Comparison of ENCODE assay signal across 8 cellular contexts in genomic region chr18:57436193-57436964, GRCh38. TPM values are rescaled to one million over a fixed set of nuclear protein-coding genes. Genes with fewer than 3 reads are reported as not detected.
DNase-seq lines count a peak whose midpoint lies in the region; ATAC-seq and TF ChIP-seq lines count a peak whose summit lies in the region.

No MANE protein-coding gene starts in this region.

- DNase-seq in right cardiac atrium = peak in 2 of 3 donors; percentile 43 to 45
- no peak for DNase-seq in right atrium auricular region (ENCODE audit: low spot score)
- DNase-seq in WERI-Rb-1 = no peak
- DNase-seq in thoracic aorta (ENCODE audit: low spot score) = no peak
- no peak for DNase-seq in tibial nerve (ENCODE audit: low spot score in 2 of 2)
- DNase-seq in left cardiac atrium = no peak

- H3K9me3 ChIP-seq in right cardiac atrium (ENCODE audit: control insufficient read depth, low read length) = no peaks in the 10 kb centered on the region
- no peaks in the 10 kb centered on the region for H3K9me3 ChIP-seq in right atrium auricular region
- H3K9me3 ChIP-seq in WERI-Rb-1 (ENCODE audit: severe bottlenecking) = no peaks in the 10 kb centered on the region
- no peaks in the 10 kb centered on the region; the same call in 1 of the 2 replicates for H3K9me3 ChIP-seq in iPS-20b (ENCODE audit: insufficient read depth, low read depth, low read length)
- H3K9me3 ChIP-seq in thoracic aorta = no peaks in the 10 kb centered on the region
- no peaks in the 10 kb centered on the region for H3K9me3 ChIP-seq in tibial nerve

- ATAC-seq in right cardiac atrium (no peak), thoracic aorta (ENCODE audit: insufficient number of reproducible peaks, low FRiP score, low read depth) (no peak), HG02759 (IDR thresholded peaks at IDR 0.05; ENCODE audit: unreplicated experiment) (no peak), left cardiac atrium (no peak)

- H3K4me1 ChIP-seq in right cardiac atrium (ENCODE audit: control insufficient read depth, insufficient read depth, low read length) (peaks cover 2% of the 10 kb centered on the region), right atrium auricular region (peaks cover 0 to 69% of the 10 kb centered on the region in 2 donors), iPS-20b (ENCODE audit: insufficient read depth, low read length) (peaks cover 33% of the 10 kb centered on the region), thoracic aorta (ENCODE audit: control insufficient read depth in 1 of 2, low read depth in 2 of 2) (peaks cover 13 to 56% of the 10 kb centered on the region in 2 donors), tibial nerve (peaks cover 0 to 74% (median 23%) of the 10 kb centered on the region in 4 donors)

- no peak overlapping the region for H3K27ac ChIP-seq in right cardiac atrium (ENCODE audit: low read length)
- H3K27ac ChIP-seq in right atrium auricular region = no peak overlapping the region
- H3K27ac ChIP-seq in WERI-Rb-1 = no peak overlapping the region
- H3K27ac ChIP-seq in iPS-20b (ENCODE audit: low read length) = no peak overlapping the region
- no peak overlapping the region for H3K27ac ChIP-seq in thoracic aorta
- no peak overlapping the region for H3K27ac ChIP-seq in tibial nerve

- H3K27me3 ChIP-seq in right cardiac atrium (ENCODE audit: control insufficient read depth, insufficient read depth) = no peaks in the 10 kb centered on the region
- H3K27me3 ChIP-seq in right atrium auricular region = peaks cover 62 to 69% of the 10 kb centered on the region in 2 donors
- H3K27me3 ChIP-seq in WERI-Rb-1 (ENCODE audit: insufficient read depth, low read depth, severe bottlenecking) = no peaks in the 10 kb centered on the region
- peaks cover 93% of the 10 kb centered on the region for H3K27me3 ChIP-seq in iPS-20b (ENCODE audit: insufficient read depth, low read length)
- peaks cover 50% of the 10 kb centered on the region for H3K27me3 ChIP-seq in thoracic aorta (replicated peaks; ENCODE audit: insufficient read depth)
- H3K27me3 ChIP-seq in tibial nerve = peaks cover 0 to 94% of the 10 kb centered on the region in 2 donors

- intact Hi-C loops in right cardiac atrium (cut with DNase I) (loop anchor here in 1 of 4 donors (10.0 kb wide), 1 partner anchor 732 kb away; no protein-coding TSS in a partner anchor), left cardiac atrium (cut with DNase I) (no loop called here)

- no peak overlapping the region for H3K9ac ChIP-seq in iPS-20b (ENCODE audit: low read depth, low read length)

- TF ChIP-seq CTCF in right atrium auricular region (IDR thresholded peaks at IDR 0.05) = no peak
- TF ChIP-seq CTCF in WERI-Rb-1 (IDR thresholded peaks at IDR 0.05; ENCODE audit: low read depth, low read length) = no peak
- TF ChIP-seq CTCF in thoracic aorta (IDR thresholded peaks at IDR 0.05) = no peak
- no peak for TF ChIP-seq CTCF in tibial nerve (IDR thresholded peaks at IDR 0.05)

- H3K36me3 ChIP-seq in right atrium auricular region = no peaks in the 10 kb centered on the region
- H3K36me3 ChIP-seq in WERI-Rb-1 = peaks cover 40% of the 10 kb centered on the region
- H3K36me3 ChIP-seq in iPS-20b (ENCODE audit: insufficient read depth, low read depth, low read length) = no peaks in the 10 kb centered on the region
- no peaks in the 10 kb centered on the region for H3K36me3 ChIP-seq in thoracic aorta
- no peaks in the 10 kb centered on the region for H3K36me3 ChIP-seq in tibial nerve

- WGBS in right cardiac atrium = 4% methylated on average over 62 of the region's 62 CpGs
- 3 to 4% methylated on average over 29 to 59 of the region's 62 CpGs for WGBS in tibial nerve, 2 donors

- H3K4me3 ChIP-seq in right cardiac atrium (ENCODE audit: low read length) = no peak overlapping the region
- no peak overlapping the region for H3K4me3 ChIP-seq in right atrium auricular region
- peak overlapping the region; percentile 82 for H3K4me3 ChIP-seq in WERI-Rb-1 (ENCODE audit: low read depth, low read length)
- H3K4me3 ChIP-seq in iPS-20b (ENCODE audit: low read length) = peak overlapping the region; percentile 75; the same call in 1 of the 2 replicates
- H3K4me3 ChIP-seq in thoracic aorta = peak overlapping the region; percentile 36
- peak overlapping the region in 1 of 4 donors; percentile 54 for H3K4me3 ChIP-seq in tibial nerve

- TF ChIP-seq EP300 in tibial nerve (IDR thresholded peaks at IDR 0.05) = no peak

- TF ChIP-seq POLR2A in tibial nerve (IDR thresholded peaks at IDR 0.05) = no peak

RNA-seq across cellular contexts. Expression of gene ONECUT2, which starts 1.2 kb away (rescaled TPM):
- under 1 TPM in 3 of 4 donors, not detected in 1; 0.03 to 0.20 (median 0.09) TPM for total RNA-seq in right cardiac atrium
- 0.02 TPM for polyA plus RNA-seq in right cardiac atrium
- total RNA-seq in right atrium auricular region = under 1 TPM; 0.04 TPM
- total RNA-seq in thoracic aorta = not detected
- total RNA-seq in tibial nerve = under 1 TPM in 1 of 4 donors, not detected in 3; under 0.01 TPM
- total RNA-seq in left cardiac atrium = under 1 TPM; 0.03 TPM

Comparison
In these comparisons a context has a peak if more than half of its experiments do, and no peak if none do; other contexts are left out.
1. DNase-seq: peak in right cardiac atrium (2 of 3); none in right atrium auricular region (single experiment), WERI-Rb-1 (single experiment), thoracic aorta (single experiment), tibial nerve (0 of 2) and left cardiac atrium (single experiment).
2. H3K4me3 ChIP-seq: peak in WERI-Rb-1 (single experiment), iPS-20b (single experiment) and thoracic aorta (single experiment); none in right cardiac atrium (single experiment) and right atrium auricular region (0 of 2).